17 cellular contexts compared by ENCODE assay signal in genomic region chr17:80636356-80637285, GRCh38.
DNase-seq lines count a peak whose midpoint lies in the region; ATAC-seq and TF ChIP-seq lines count a peak whose summit lies in the region.
"Had no signal": no experiment of that assay in that cellular context is flagged by ENCODE, and none has a peak within 500 bp of the region (broad histone marks: within the 10 kb centered on the region; RNA-seq: fewer than 3 reads in every experiment).

No MANE protein-coding gene starts in this region.

- in situ Hi-C loops in KBM-7 (cut with MboI; ENCODE audit: low pct_unique_long_range_greater_than_20kb, low sequenced_read_pairs) = no loop called here

- peak overlapping the region in 5 of 10 donors; percentile 46 to 78 (median 72) for H3K4me3 Mint-ChIP-seq in naive thymus-derived CD4-positive, alpha-beta T cell

- H3K9me3 Mint-ChIP-seq in activated naive CD4-positive, alpha-beta T cell treated with anti-CD3 and anti-CD28 coated beads, Interleukin-2, amount 50 U/mL, for 72 hours = no peaks in the 10 kb centered on the region
- H3K9me3 Mint-ChIP-seq in naive thymus-derived CD4-positive, alpha-beta T cell = peaks cover 0 to 5% (median 0%) of the 10 kb centered on the region in 11 donors

- H3K27ac Mint-ChIP-seq in activated naive CD4-positive, alpha-beta T cell treated with anti-CD3 and anti-CD28 coated beads, Interleukin-2, amount 50 U/mL, for 72 hours = peak overlapping the region; percentile 39 to 78
- peak overlapping the region in 6 of 9 donors; percentile 10 to 94 (median 90) for H3K27ac Mint-ChIP-seq in naive thymus-derived CD4-positive, alpha-beta T cell

- CTCF ChIA-PET in naive thymus-derived CD4-positive, alpha-beta T cell (lab: Charles Lee) = interaction anchor here (1.1 kb wide), 1 partner anchor 13 kb away, joined by 3 read pairs; no protein-coding TSS in a partner anchor

- H3K27me3 ChIP-seq in naive thymus-derived CD4-positive, alpha-beta T cell (ENCODE audit: control insufficient read depth in 2 of 2, insufficient read depth in 2 of 2, low read length in 2 of 2) = no peaks in the 10 kb centered on the region
- H3K27me3 ChIP-seq: breast epithelium, dorsolateral prefrontal cortex had no signal

- intact Hi-C loops in naive thymus-derived CD4-positive, alpha-beta T cell (cut with micrococcal nuclease) = no loop called here

- H3K4me1 Mint-ChIP-seq in naive thymus-derived CD4-positive, alpha-beta T cell = peaks cover 24 to 69% (median 42%) of the 10 kb centered on the region in 7 donors

- H3K9me3 ChIP-seq in naive thymus-derived CD4-positive, alpha-beta T cell (ENCODE audit: control insufficient read depth in 2 of 3, low read length in 3 of 3) = no peaks in the 10 kb centered on the region
- H3K9me3 ChIP-seq: breast epithelium had no signal

- POLR2A ChIA-PET in naive thymus-derived CD4-positive, alpha-beta T cell (lab: Charles Lee) = interaction anchor here (1.8 kb wide), 1 partner anchor 13 kb away, joined by 5 read pairs; no protein-coding TSS in a partner anchor

- no peak for TF ChIP-seq POLR2A in GM18505 (IDR thresholded peaks at IDR 0.05; ENCODE audit: borderline replicate concordance, extremely low read depth, insufficient read depth, insufficient read length)

- H3K36me3 Mint-ChIP-seq in activated naive CD4-positive, alpha-beta T cell treated with anti-CD3 and anti-CD28 coated beads, Interleukin-2, amount 50 U/mL, for 72 hours = peaks cover 0 to 17% of the 10 kb centered on the region in 2 donors
- peaks cover 0 to 21% (median 8%) of the 10 kb centered on the region in 5 donors for H3K36me3 Mint-ChIP-seq in naive thymus-derived CD4-positive, alpha-beta T cell

- peak in 1 of 2 donors; percentile 51 for ATAC-seq in activated naive CD4-positive, alpha-beta T cell treated with anti-CD3 and anti-CD28 coated beads, Interleukin-2, amount 50 U/mL, for 72 hours
- ATAC-seq in naive thymus-derived CD4-positive, alpha-beta T cell = peak; percentile 41
- no peak for ATAC-seq in GM18505 (IDR thresholded peaks at IDR 0.05; ENCODE audit: unreplicated experiment)
- ATAC-seq in GM21423 (IDR thresholded peaks at IDR 0.05; ENCODE audit: unreplicated experiment) = no peak
- ATAC-seq: HCT116, K562, left lobe of liver had no signal

- H3K27ac ChIP-seq in naive thymus-derived CD4-positive, alpha-beta T cell (ENCODE audit: low read depth, low read length) = no peak overlapping the region
- H3K27ac ChIP-seq: breast epithelium, dorsolateral prefrontal cortex had no signal

- no peaks in the 10 kb centered on the region for H3K27me3 Mint-ChIP-seq in naive thymus-derived CD4-positive, alpha-beta T cell

- no peaks in the 10 kb centered on the region for H3K36me3 ChIP-seq in naive thymus-derived CD4-positive, alpha-beta T cell (ENCODE audit: control insufficient read depth in 2 of 3, insufficient read depth in 3 of 3, low read length in 3 of 3)
- H3K36me3 ChIP-seq: breast epithelium had no signal

- DNase-seq in CD1c-positive myeloid dendritic cell (ENCODE audit: extremely low spot score) (peak; percentile 1), KBM-7 (peak; percentile 43), EL (no peak), HT-29 (ENCODE audit: low spot score) (no peak)
- DNase-seq in activated naive CD4-positive, alpha-beta T cell treated with anti-CD3 and anti-CD28 coated beads, Interleukin-2, amount 50 U/mL, for 72 hours (ENCODE audit: low spot score in 2 of 2) = no peak
- DNase-seq in naive thymus-derived CD4-positive, alpha-beta T cell = no peak
- DNase-seq: dorsolateral prefrontal cortex; NCI-H1048; NCI-H524; stimulated activated CD4-positive, alpha-beta T cell treated with anti-CD3 and anti-CD28 coated beads, Interleukin-1b, Interleukin-23, amount 100 ng/mL, for 48 hours; substantia nigra had no signal

- H3K4me1 ChIP-seq in naive thymus-derived CD4-positive, alpha-beta T cell (ENCODE audit: control insufficient read depth in 2 of 2, insufficient read depth in 2 of 2, low read length in 2 of 2) = no peaks in the 10 kb centered on the region
- H3K4me1 ChIP-seq: breast epithelium had no signal

- H3K4me3 ChIP-seq in naive thymus-derived CD4-positive, alpha-beta T cell (ENCODE audit: low read length) = no peak overlapping the region
- H3K4me3 ChIP-seq: breast epithelium, dorsolateral prefrontal cortex, K562 had no signal

Comparison
In these comparisons a context has a peak if more than half of its experiments do, and no peak if none do; other contexts are left out.
1. DNase-seq: peak in CD1c-positive myeloid dendritic cell (single experiment) and KBM-7 (single experiment); none in activated naive CD4-positive, alpha-beta T cell treated with anti-CD3 and anti-CD28 coated beads, Interleukin-2, amount 50 U/mL, for 72 hours (0 of 2), naive thymus-derived CD4-positive, alpha-beta T cell (0 of 9), EL (single experiment) and HT-29 (single experiment).